ENCODE assay signal across 3 cellular contexts in the genomic region with DNA sequence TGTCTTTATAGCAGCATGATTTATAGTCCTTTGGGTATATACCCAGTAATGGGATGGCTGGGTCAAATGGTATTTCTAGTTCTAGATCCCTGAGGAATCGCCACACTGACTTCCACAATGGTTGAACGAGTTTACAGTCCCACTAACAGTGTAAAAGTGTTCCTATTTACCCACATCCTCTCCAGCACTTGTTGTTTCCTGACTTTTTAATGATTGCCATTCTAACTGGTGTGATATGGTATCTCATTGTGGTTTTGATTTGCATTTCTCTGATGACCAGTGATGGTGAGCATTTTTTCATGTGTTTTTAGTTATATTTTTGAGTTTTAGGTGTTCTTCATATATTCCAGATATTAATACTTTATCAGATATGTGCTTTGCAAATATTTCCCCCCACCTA. TPM values are rescaled to one million over a fixed set of nuclear protein-coding genes. Genes with fewer than 3 reads are reported as not detected.
DNase-seq lines count a peak whose midpoint lies in the region; ATAC-seq, FAIRE-seq and TF ChIP-seq lines count a peak whose summit lies in the region.
"Not testable (repeated sequence)": the region's sequence is repeated elsewhere in the genome, so short reads cannot be mapped to it uniquely, and the experiment has no call there.

No MANE protein-coding gene starts in this region.

- peaks cover 64% of the 10 kb centered on the region for H3K4me1 Mint-ChIP-seq in activated naive CD8-positive, alpha-beta T cell (ENCODE audit: low read depth)

- H3K36me3 Mint-ChIP-seq in activated naive CD8-positive, alpha-beta T cell: not testable (repeated sequence)

- H3K4me2 ChIP-seq in K562 (ENCODE audit: insufficient read depth, low read length): not testable (repeated sequence)

- not testable (repeated sequence) for BruUV-seq in K562 (replicated peaks; lab: Mats Ljungman, UMichigan)

- H3K9me3 Mint-ChIP-seq in activated naive CD8-positive, alpha-beta T cell (ENCODE audit: low read depth): not testable (repeated sequence)

- not testable (repeated sequence) for H3K9me3 ChIP-seq in HEK293 (ENCODE audit: control insufficient read depth, insufficient read depth, low read depth, low read length); K562 (replicated peaks; ENCODE audit: control insufficient read depth, insufficient read depth, low read depth, low read length)

- not testable (repeated sequence) for DNase-seq in K562 (ENCODE audit: extremely low read depth in 1 of 4, low spot score in 3 of 4)

- peak overlapping the region; percentile 67 for H3K27ac Mint-ChIP-seq in activated naive CD8-positive, alpha-beta T cell

- H3K27me3 ChIP-seq in K562 (ENCODE audit: control insufficient read depth in 2 of 2, insufficient read depth in 2 of 2, low read length in 2 of 2): not testable (repeated sequence)

- not testable (repeated sequence) for H3K9ac ChIP-seq in K562 (ENCODE audit: insufficient read depth in 1 of 2, low read depth in 2 of 2, low read length in 2 of 2)

- WGBS in K562 (ENCODE audit: insufficient coverage, low coverage, missing lambda C conversion rate): 0% methylated on average over 2 of the region's 2 CpGs

- not testable (repeated sequence) for H3K4me1 ChIP-seq in HEK293 (ENCODE audit: control insufficient read depth, insufficient read depth, low read length); K562 (replicated peaks in 1 of 2; ENCODE audit: control insufficient read depth in 2 of 2, insufficient read depth in 2 of 2, low read length in 2 of 2)

- not testable (repeated sequence) for H3K27ac ChIP-seq in HEK293 (ENCODE audit: extremely low read depth, low read depth, low read length); K562 (ENCODE audit: extremely low read depth, low read depth, low read length)

- intact Hi-C loops in K562 (cut with micrococcal nuclease): not testable (repeated sequence)

- ATAC-seq in K562: not testable (repeated sequence)

- not testable (repeated sequence) for H3K27me3 Mint-ChIP-seq in activated naive CD8-positive, alpha-beta T cell

- TF ChIP-seq POLR2A in K562 (conservative IDR thresholded peaks at IDR 0.05): not testable (repeated sequence)

- H3K4me3 Mint-ChIP-seq in activated naive CD8-positive, alpha-beta T cell: not testable (repeated sequence)

- not testable (repeated sequence) for TF ChIP-seq EP300 in K562 (IDR thresholded peaks at IDR 0.05; ENCODE audit: low read length)

- not testable (repeated sequence) for TF ChIP-seq RAD21 in K562 (CRISPR knock-in tag; conservative IDR thresholded peaks at IDR 0.05 in 1 of 2, IDR thresholded peaks at IDR 0.05 in 1 of 2)

- not testable (repeated sequence) for H3K4me3 ChIP-seq in HEK293 (ENCODE audit: low read depth, low read length); K562

- not testable (repeated sequence) for H4K20me1 ChIP-seq in K562 (replicated peaks; ENCODE audit: control insufficient read depth, insufficient read depth, low read length)

- in situ Hi-C loops in K562 (cut with MboI): not testable (repeated sequence)

- TF ChIP-seq CTCF in HEK293 (tag by site-specific recombination; IDR thresholded peaks at IDR 0.05); K562 (IDR thresholded peaks at IDR 0.05 in 2 of 3, conservative IDR thresholded peaks at IDR 0.05 in 1 of 3; ENCODE audit: insufficient read depth in 2 of 3, low read depth in 1 of 3, low read length in 3 of 3): not testable (repeated sequence)

- not testable (repeated sequence) for H2AFZ ChIP-seq in K562 (ENCODE audit: low read depth, low read length)

- CTCF ChIA-PET in HEK293 (lab: Yijun Ruan, JAX); K562 (lab: Yijun Ruan, JAX; ENCODE audit: low intra/inter-chr PET ratio): not testable (repeated sequence)

- not testable (repeated sequence) for H3K9me1 ChIP-seq in K562 (ENCODE audit: control insufficient read depth, insufficient read depth, low read length)

- H3K79me2 ChIP-seq in K562 (ENCODE audit: control insufficient read depth, insufficient read depth, low read length): not testable (repeated sequence)

- POLR2A ChIA-PET in HEK293 (lab: Yijun Ruan, JAX); K562 (lab: Yijun Ruan, JAX): not testable (repeated sequence)

- not testable (repeated sequence) for FAIRE-seq in K562 (lab: Jason Lieb, UNC)

- H3K36me3 ChIP-seq in HEK293 (ENCODE audit: control insufficient read depth in 2 of 2, insufficient read depth in 1 of 2, low read length in 2 of 2); K562 (ENCODE audit: control insufficient read depth, insufficient read depth, low read length): not testable (repeated sequence)

TF ChIP-seq in HEK293, 187 proteins besides CTCF, POLR2A, EP300 and RAD21:
- TF ChIP-seq ZNF184 (tag by site-specific recombination; IDR thresholded peaks at IDR 0.05): peak; percentile 96

TF ChIP-seq in K562, 482 proteins besides CTCF, POLR2A, EP300 and RAD21:
- 0 out of 2 replicates have a peak, but pooled peaks have one; percentile 13 for TF ChIP-seq BCOR (IDR thresholded peaks at IDR 0.05)
- TF ChIP-seq ZNF184 (CRISPR knock-in tag; IDR thresholded peaks at IDR 0.05): peak; percentile 75

RNA-seq across cellular contexts. Expression of gene LRRC8D, which starts 43.6 kb away (rescaled TPM):
- total RNA-seq in K562 (2011; cell fraction: chromatin; rRNA removed; ENCODE audit: low replicate concordance): 40.8 and 79.7 TPM in 2 replicates
- total RNA-seq in K562 (2011; cell fraction: nucleolus; rRNA removed): 33.0 and 35.8 TPM in 2 replicates
- total RNA-seq in K562 (2011; cell fraction: nucleoplasm; rRNA removed): 50.9 and 57.0 TPM in 2 replicates
- total RNA-seq in K562 (2014; rRNA removed) (11.4 and 12.4 TPM in 2 replicates), K562 (2014; rRNA removed; fragmentation: Illumina TruSeq; extraction: Trizol) (21.9 and 25.5 TPM in 2 replicates), K562 (2015; rRNA removed; fragmentation: Illumina TruSeq; extraction: Trizol) (13.6 and 14.7 TPM in 2 replicates), K562 (2021) (22.1 and 25.0 TPM in 2 replicates)
- polyA plus RNA-seq in K562 (2011; rRNA removed) (53.9 and 66.3 TPM in 2 replicates), K562 (2014; fragmentation: Illumina TruSeq; extraction: Trizol) (24.9 and 26.1 TPM in 2 replicates), K562 (2014; fragmentation: Nextera tagmentation; extraction: Ambion mirVana) (1 to 10 TPM; 3.4 to 7.8 TPM), K562 (2014; rRNA removed) (14.7 and 15.9 TPM in 2 replicates)
- 41.0 and 55.7 TPM in 2 replicates for polyA plus RNA-seq in K562 (2011; cell fraction: cytosol; rRNA removed)
- polyA plus RNA-seq in K562 (2011; cell fraction: nucleus; rRNA removed): 51.6 and 73.7 TPM in 2 replicates
- polyA plus RNA-seq in K562 (2012): 16.6 and 39.2 TPM in 2 replicates
- 58.4 and 72.6 TPM in 2 replicates for polyA minus RNA-seq in K562 (2011; rRNA and poly(A)+ RNA removed)
- 33.1 and 35.2 TPM in 2 replicates for polyA minus RNA-seq in K562 (2011; cell fraction: cytosol; rRNA and poly(A)+ RNA removed)
- 14.3 and 31.3 TPM in 2 replicates for polyA minus RNA-seq in K562 (2011; cell fraction: nucleus; rRNA and poly(A)+ RNA removed)
